Comparison of ENCODE assay signal across 8 cellular contexts in genomic region chr2:131492418-131493198, GRCh38. TPM values are rescaled to one million over a fixed set of nuclear protein-coding genes. Genes with fewer than 3 reads are reported as not detected.
A peak's percentile ranks its signal among the peaks of the same experiment; 100 is the strongest.
DNase-seq lines count a peak whose midpoint lies in the region; ATAC-seq, FAIRE-seq and TF ChIP-seq lines count a peak whose summit lies in the region.

No MANE protein-coding gene starts in this region.

- ATAC-seq in GM21381 (IDR thresholded peaks at IDR 0.05; ENCODE audit: unreplicated experiment) = peak; percentile 63

- peaks cover 0 to 4% of the 10 kb centered on the region in 2 experiments for H4K20me1 ChIP-seq in H1 (replicated peaks in 1 of 2; ENCODE audit: control insufficient read depth in 1 of 2, insufficient read depth in 2 of 2, low read length in 2 of 2)

- H2BK20ac ChIP-seq in H1 (ENCODE audit: low read length) = no peak overlapping the region

- peak overlapping the region; percentile 99; the same call in 1 of the 2 replicates for H4K8ac ChIP-seq in H1 (ENCODE audit: extremely low read depth, insufficient read depth, low read length)
- H4K8ac ChIP-seq in mesendoderm (ENCODE audit: low read depth, low read length) = peak overlapping the region; percentile 8

- H2BK5ac ChIP-seq in H1 (ENCODE audit: low read depth, low read length) = peak overlapping the region; percentile 90
- H2BK5ac ChIP-seq in mesendoderm (ENCODE audit: low read length) = peak overlapping the region; percentile 57

- H3K18ac ChIP-seq in H1 (ENCODE audit: extremely low read depth, low read length) = peak overlapping the region; percentile 95
- peak overlapping the region; percentile 42 for H3K18ac ChIP-seq in mesendoderm (ENCODE audit: low read length)

- H3K79me2 ChIP-seq in H1 (ENCODE audit: control insufficient read depth in 1 of 2, insufficient read depth in 2 of 2, low read length in 2 of 2) = peaks cover 31 to 60% of the 10 kb centered on the region in 2 experiments
- peaks cover 61% of the 10 kb centered on the region for H3K79me2 ChIP-seq in mesendoderm (ENCODE audit: control insufficient read depth, insufficient read depth, low read length)

- CTCF ChIA-PET in H1 (lab: Charles Lee; ENCODE audit: partially characterized antibody) = interaction anchor here (0.6 to 6.3 kb wide), 24 partner anchors 10 to 1695 kb away, joined by 3 to 53 read pairs (median 4); no protein-coding TSS in a partner anchor

- H2AK5ac ChIP-seq in H1 (ENCODE audit: low read depth, low read length) (no peak overlapping the region), mesendoderm (ENCODE audit: low read length) (no peak overlapping the region)

- peak; percentile 80 to 84 for TF ChIP-seq POLR2A in H1 (IDR thresholded peaks at IDR 0.05; ENCODE audit: control extremely low read depth in 1 of 2, low read depth in 2 of 2, low read length in 2 of 2)

- H3K36me3 ChIP-seq in H1 (ENCODE audit: control insufficient read depth in 2 of 4, insufficient read depth in 4 of 4, low read length in 3 of 4) (peaks cover 0 to 3% (median 0%) of the 10 kb centered on the region in 4 experiments; a peak in 1 of 8 replicates), mesendoderm (ENCODE audit: control insufficient read depth, insufficient read depth, low read length) (peaks cover 4% of the 10 kb centered on the region)

- H3K23ac ChIP-seq in H1 (ENCODE audit: insufficient read length) (no peak overlapping the region), mesendoderm (ENCODE audit: low read length) (no peak overlapping the region)

- H2BK120ac ChIP-seq in H1 (replicated peaks; ENCODE audit: low read depth, low read length) (no peak overlapping the region), mesendoderm (ENCODE audit: low read depth, low read length) (no peak overlapping the region)

- no peaks in the 10 kb centered on the region for H3K9me3 ChIP-seq in H1 (ENCODE audit: insufficient read depth in 2 of 2, low read depth in 1 of 2, low read length in 1 of 2)

- peak overlapping the region; percentile 69 for H4K91ac ChIP-seq in H1 (replicated peaks; ENCODE audit: insufficient read length, low read length)

- peak overlapping the region; percentile 90 for H3K56ac ChIP-seq in H1 (replicated peaks; ENCODE audit: insufficient read length, low read depth, low read length)
- peak overlapping the region; percentile 94 for H3K56ac ChIP-seq in mesendoderm (ENCODE audit: low read length)

- FAIRE-seq in HTR-8/SVneo (lab: Jason Lieb, UNC) (no peak), H1 (lab: Jason Lieb, UNC) (no peak)

- H3K14ac ChIP-seq in H1 (ENCODE audit: insufficient read length) = no peak overlapping the region

- no peak for TF ChIP-seq EP300 in H1 (IDR thresholded peaks at IDR 0.05; ENCODE audit: borderline replicate concordance in 1 of 2, low read depth in 2 of 2, low read length in 2 of 2)

- TF ChIP-seq RAD21 in H1 (IDR thresholded peaks at IDR 0.05 in 1 of 2, conservative IDR thresholded peaks at IDR 0.05 in 1 of 2; ENCODE audit: low read depth in 2 of 2, low read length in 2 of 2) = peak; percentile 15 to 54; a peak in 3 of 4 replicates

- H2BK12ac ChIP-seq in H1 (ENCODE audit: low read depth, low read length) = no peak overlapping the region

- peaks cover 5% of the 10 kb centered on the region; the same call in 1 of the 2 replicates for H3K23me2 ChIP-seq in H1 (ENCODE audit: low read depth, low read length)

- no peaks in the 10 kb centered on the region for H3K27me3 ChIP-seq in H1 (replicated peaks in 1 of 4; ENCODE audit: control insufficient read depth in 3 of 4, extremely low read depth in 1 of 4, insufficient read depth in 3 of 4, low read length in 3 of 4)
- no peaks in the 10 kb centered on the region for H3K27me3 ChIP-seq in mesendoderm (ENCODE audit: insufficient read depth, low read length, poor library complexity)

- peak overlapping the region; percentile 56; the same call in 1 of the 2 replicates for H2AFZ ChIP-seq in H1 (ENCODE audit: low read length)

- POLR2A ChIA-PET in H1 (lab: Charles Lee; ENCODE audit: partially characterized antibody) = interaction anchor here (0.7 to 2.2 kb wide), 15 partner anchors 9 to 399 kb away, joined by 3 to 8 read pairs (median 4); partner anchors contain the start of gene FAM168B

- H3K4me3 ChIP-seq in H1 (ENCODE audit: extremely low read depth in 1 of 4, insufficient read depth in 2 of 4, low read depth in 3 of 4, low read length in 4 of 4) (peak overlapping the region; percentile 72 to 97 (median 94)), mesendoderm (ENCODE audit: low read length) (peak overlapping the region; percentile 97)

- DNase-seq in D341Med (ENCODE audit: low spot score) (peak; percentile 93), HTR-8/SVneo (ENCODE audit: insufficient read length, low spot score) (peak; percentile 95), NOMO-1 (lab: John Stamatoyannopoulos, UW; ENCODE audit: unreplicated experiment in 2 of 2) (peak; percentile 88 to 97), H1 (ENCODE audit: low read depth in 1 of 2, low spot score in 2 of 2) (peak; percentile 90 to 98), mesendoderm (peak; percentile 98)
- peak; percentile 85 to 96 (median 92) for DNase-seq in activated CD8-positive, alpha-beta memory T cell treated with anti-CD3 and anti-CD28 coated beads for 48 hours (ENCODE audit: low read depth in 2 of 3, low spot score in 2 of 3)
- DNase-seq in stimulated activated CD8-positive, alpha-beta memory T cell treated with anti-CD3 and anti-CD28 coated beads, Interleukin-12 subunit alpha, Interleukin-12 subunit beta, amount 100 ng/mL, for 4 hours (ENCODE audit: low read depth) = peak; percentile 83

- H3K4me2 ChIP-seq in H1 (ENCODE audit: insufficient read depth in 1 of 2, low read depth in 2 of 2, low read length in 2 of 2) = peak overlapping the region; percentile 41 to 96
- peak overlapping the region; percentile 40 for H3K4me2 ChIP-seq in mesendoderm (ENCODE audit: low read length)

- H3K27ac ChIP-seq in H1 (ENCODE audit: low read depth, low read length) = peak overlapping the region; percentile 94
- H3K27ac ChIP-seq in mesendoderm (ENCODE audit: low read depth, low read length) = peak overlapping the region; percentile 90

- H3K4me1 ChIP-seq in H1 (replicated peaks in 1 of 4; ENCODE audit: control insufficient read depth in 3 of 4, insufficient read depth in 4 of 4, low read length in 3 of 4) = peaks cover 0 to 8% (median 6%) of the 10 kb centered on the region in 4 experiments; a peak in 6 of 7 replicates
- H3K4me1 ChIP-seq in mesendoderm (ENCODE audit: control insufficient read depth, low read depth, low read length) = peaks cover 3% of the 10 kb centered on the region

- peak; percentile 63 to 86 (median 77) for TF ChIP-seq CTCF in H1 (IDR thresholded peaks at IDR 0.05; ENCODE audit: control extremely low read depth in 1 of 3, insufficient read depth in 1 of 3, low read depth in 1 of 3, low read length in 3 of 3)

- peak overlapping the region; percentile 90 for H4K5ac ChIP-seq in H1 (ENCODE audit: insufficient read length, low read depth, low read length)
- H4K5ac ChIP-seq in mesendoderm (ENCODE audit: low read length) = no peak overlapping the region

- H3K9ac ChIP-seq in H1 (replicated peaks in 1 of 4; ENCODE audit: extremely low read depth in 1 of 4, low read depth in 3 of 4, low read length in 3 of 4) = peak overlapping the region; percentile 80 to 98 (median 96)
- H3K9ac ChIP-seq in mesendoderm (ENCODE audit: low read length) = peak overlapping the region; percentile 96

- no peak overlapping the region for H2BK15ac ChIP-seq in H1 (ENCODE audit: low read length)
- no peak overlapping the region for H2BK15ac ChIP-seq in mesendoderm (replicated peaks; ENCODE audit: low read depth)

- WGBS in H1 (ENCODE audit: extremely low coverage in 1 of 2, insufficient coverage in 1 of 2, insufficient read length in 1 of 2, insufficient replicate concordance in 2 of 2, low coverage in 1 of 2, low lambda C conversion rate in 2 of 2, missing lambda C conversion rate in 1 of 2), 2 experiments = 1% methylated on average over 63 of the region's 79 CpGs; no CpG with 5 or more reads in 1 of the 2 experiments
- no CpG with 5 or more reads among the region's 79 CpGs for WGBS in mesendoderm (ENCODE audit: extremely low coverage, insufficient coverage, low lambda C conversion rate)

- H3K79me1 ChIP-seq in H1 (ENCODE audit: low read depth, low read length) = peaks cover 7% of the 10 kb centered on the region
- H3K79me1 ChIP-seq in mesendoderm (ENCODE audit: low read length) = peaks cover 7% of the 10 kb centered on the region

- peak overlapping the region; percentile 8 for H3K4ac ChIP-seq in H1 (replicated peaks; ENCODE audit: insufficient read length, low read depth, low read length)
- peak overlapping the region; percentile 78 for H3K4ac ChIP-seq in mesendoderm (ENCODE audit: low read depth, low read length)

RNA-seq across cellular contexts. Expression of gene MZT2A, which starts 0.4 kb away (rescaled TPM):
- 116 and 123 TPM in 2 replicates for total RNA-seq in H1 (2021; fragmentation: NEBNext Ultra II Directional; extraction: Animal tissue kit (Norgen Biotek cat#: 25700))
- 120 and 200 TPM in 2 replicates for polyA plus RNA-seq in H1 (2011; rRNA removed)
- 133 TPM for polyA plus RNA-seq in H1 (2011; cell fraction: cytosol; rRNA removed)
- 91.2 TPM for polyA plus RNA-seq in H1 (2011; cell fraction: nucleus; rRNA removed)
- polyA plus RNA-seq in H1 (2012, experiment 1 of 2) = 105 to 148 TPM (median 143 TPM) in 4 replicates
- polyA plus RNA-seq in H1 (2012, experiment 2 of 2) = 91.0 TPM
- 223 TPM for polyA plus RNA-seq in H1 (2013, experiment 1 of 2)
- 213 TPM for polyA plus RNA-seq in H1 (2013, experiment 2 of 2)
- polyA minus RNA-seq in H1 (2011; rRNA and poly(A)+ RNA removed) = 7.2 and 10.3 TPM in 2 replicates
- 37.4 TPM for polyA minus RNA-seq in H1 (2011; cell fraction: cytosol; rRNA and poly(A)+ RNA removed)
- polyA minus RNA-seq in H1 (2011; cell fraction: nucleus; rRNA and poly(A)+ RNA removed) = 45.0 TPM
- 204 TPM for polyA plus RNA-seq in mesendoderm (2013, experiment 1 of 2)
- 192 TPM for polyA plus RNA-seq in mesendoderm (2013, experiment 2 of 2)

RNA-seq across cellular contexts. Expression of gene TUBA3D, which starts 16.7 kb away (rescaled TPM):
- total RNA-seq in H1 (2021; fragmentation: NEBNext Ultra II Directional; extraction: Animal tissue kit (Norgen Biotek cat#: 25700)) = 0.21 TPM in 1 of 2 replicates, not detected in the other
- polyA plus RNA-seq in H1 (2011; rRNA removed) = 0.15 and 0.36 TPM in 2 replicates
- polyA plus RNA-seq in H1 (2011; cell fraction: cytosol; rRNA removed) = not detected
- not detected for polyA plus RNA-seq in H1 (2011; cell fraction: nucleus; rRNA removed)
- polyA plus RNA-seq in H1 (2012, experiment 1 of 2) = 0.44 to 0.59 TPM (median 0.49 TPM) in 4 replicates
- 0.39 TPM for polyA plus RNA-seq in H1 (2012, experiment 2 of 2)
- polyA plus RNA-seq in H1 (2013, experiment 1 of 2) = 0.14 TPM
- 0.17 TPM for polyA plus RNA-seq in H1 (2013, experiment 2 of 2)
- not detected in 2 replicates for polyA minus RNA-seq in H1 (2011; rRNA and poly(A)+ RNA removed)
- polyA minus RNA-seq in H1 (2011; cell fraction: cytosol; rRNA and poly(A)+ RNA removed) = not detected
- not detected for polyA minus RNA-seq in H1 (2011; cell fraction: nucleus; rRNA and poly(A)+ RNA removed)
- 0.17 TPM for polyA plus RNA-seq in mesendoderm (2013, experiment 1 of 2)
- 0.32 TPM for polyA plus RNA-seq in mesendoderm (2013, experiment 2 of 2)

RNA-seq across cellular contexts. Expression of gene CCDC74A, which starts 35.1 kb away (rescaled TPM):
- 14.9 and 18.1 TPM in 2 replicates for total RNA-seq in H1 (2021; fragmentation: NEBNext Ultra II Directional; extraction: Animal tissue kit (Norgen Biotek cat#: 25700))
- 21.0 and 23.8 TPM in 2 replicates for polyA plus RNA-seq in H1 (2011; rRNA removed)
- polyA plus RNA-seq in H1 (2011; cell fraction: cytosol; rRNA removed) = 26.9 TPM
- polyA plus RNA-seq in H1 (2011; cell fraction: nucleus; rRNA removed) = 89.2 TPM
- 13.5 to 22.4 TPM (median 19.7 TPM) in 4 replicates for polyA plus RNA-seq in H1 (2012, experiment 1 of 2)
- polyA plus RNA-seq in H1 (2012, experiment 2 of 2) = 14.3 TPM
- polyA plus RNA-seq in H1 (2013, experiment 1 of 2) = 16.2 TPM
- polyA plus RNA-seq in H1 (2013, experiment 2 of 2) = 17.2 TPM
- 6.1 and 7.0 TPM in 2 replicates for polyA minus RNA-seq in H1 (2011; rRNA and poly(A)+ RNA removed)
- 7.4 TPM for polyA minus RNA-seq in H1 (2011; cell fraction: cytosol; rRNA and poly(A)+ RNA removed)
- 17.8 TPM for polyA minus RNA-seq in H1 (2011; cell fraction: nucleus; rRNA and poly(A)+ RNA removed)
- polyA plus RNA-seq in mesendoderm (2013, experiment 1 of 2) = 12.1 TPM
- polyA plus RNA-seq in mesendoderm (2013, experiment 2 of 2) = 11.4 TPM

Comparison
In these comparisons a context has a peak if more than half of its experiments do, and no peak if none do; other contexts are left out.
1. Peak in every context shown above with its lines: DNase-seq, ATAC-seq, H3K4me3 ChIP-seq and H3K27ac ChIP-seq.